ENCODE assay signal across 20 cellular contexts in genomic region chrX:9622128-9622527, GRCh38.
A peak's percentile ranks its signal among the peaks of the same experiment; 100 is the strongest.
DNase-seq lines count a peak whose midpoint lies in the region; ATAC-seq and TF ChIP-seq lines count a peak whose summit lies in the region.
"Had no signal": no experiment of that assay in that cellular context is flagged by ENCODE, and none has a peak within 500 bp of the region (broad histone marks: within the 10 kb centered on the region; RNA-seq: fewer than 3 reads in every experiment).

No MANE protein-coding gene starts in this region.

- POLR2A ChIA-PET in activated CD4-positive, alpha-beta T cell treated with anti-CD3 and anti-CD28 coated beads, Interleukin-2, amount 10 ng/mL, durations not matched to agents 7 days and 5 days (lab: Charles Lee) = no interaction called here

- H3K9me3 ChIP-seq in mammary epithelial cell (replicated peaks; ENCODE audit: insufficient read depth, low read length) = peaks cover 12% of the 10 kb centered on the region
- H3K9me3 ChIP-seq: HAP-1, MG63 had no signal

- no peaks in the 10 kb centered on the region for H3K27me3 Mint-ChIP-seq in activated CD4-positive, alpha-beta T cell treated with anti-CD3 and anti-CD28 coated beads, Interleukin-2, amount 10 ng/mL, durations not matched to agents 7 days and 5 days
- H3K27me3 Mint-ChIP-seq in activated naive CD4-positive, alpha-beta T cell treated with anti-CD3 and anti-CD28 coated beads, Interleukin-2, amount 50 U/mL, for 24 hours = no peaks in the 10 kb centered on the region
- H3K27me3 Mint-ChIP-seq in stimulated activated naive B cell treated with anti-CD40 and anti-IgM and Interleukin-4, amounts not matched to agents 10 μg/mL and 1 μg/mL and 100 μg/mL, for 72 hours = no peaks in the 10 kb centered on the region
- H3K27me3 Mint-ChIP-seq: CD4-positive, alpha-beta memory T cell had no signal

- BruUV-seq in mammary epithelial cell (replicated peaks; lab: Mats Ljungman, UMichigan) = no TSS peak

- WGBS in mammary epithelial cell (ENCODE audit: low coverage, missing lambda C conversion rate) = 78% methylated on average over 3 of the region's 3 CpGs

- in situ Hi-C loops in mammary epithelial cell (cut with MboI; ENCODE audit: low sequenced_read_pairs in 2 of 2) = no loop called here

- CTCF ChIA-PET in activated CD4-positive, alpha-beta T cell treated with anti-CD3 and anti-CD28 coated beads, Interleukin-2, amount 10 ng/mL, durations not matched to agents 7 days and 5 days (lab: Charles Lee) = no interaction called here
- CTCF ChIA-PET in mammary epithelial cell (lab: Charles Lee; ENCODE audit: low non-redundant PET) = no interaction called here

- no peak overlapping the region for H3K9ac ChIP-seq in mammary epithelial cell (ENCODE audit: insufficient read depth, low read length)

- peak; percentile 40 for DNase-seq in activated CD4-positive, alpha-beta T cell treated with anti-CD3 and anti-CD28 coated beads for 48 hours
- no peak for DNase-seq in activated CD4-positive, alpha-beta T cell treated with anti-CD3 and anti-CD28 coated beads, Interleukin-2, amount 10 ng/mL, durations not matched to agents 7 days and 5 days
- DNase-seq in activated naive CD4-positive, alpha-beta T cell (lab: John Stamatoyannopoulos, UW) = no peak
- peak in 1 of 2 donors; percentile 2 for DNase-seq in activated naive CD4-positive, alpha-beta T cell treated with anti-CD3 and anti-CD28 coated beads, Interleukin-2, amount 50 U/mL, for 72 hours (ENCODE audit: low spot score in 2 of 2)
- DNase-seq in stimulated activated naive B cell treated with anti-CD40 and anti-IgM and Interleukin-4, amounts not matched to agents 10 μg/mL and 1 μg/mL and 100 μg/mL, for 72 hours = no peak
- no peak for DNase-seq in mammary epithelial cell
- no peak for DNase-seq in DMS153 treated with DMSO at 0.1 percent for 48 hours (lab: John Stamatoyannopoulos, UW; ENCODE audit: unreplicated experiment)
- DNase-seq: Calu3; CD4-positive, alpha-beta memory T cell; IMR-90; Karpas-422; MG63; NCI-H1092; NCI-H146; NCI-H2081 treated with DMSO at 0.1 percent for 48 hours; NCI-H510A; NCI-H774; PC-3 had no signal

- no peak overlapping the region for H3K4me2 ChIP-seq in mammary epithelial cell (ENCODE audit: insufficient read depth, low read depth, low read length)

- H3K27ac Mint-ChIP-seq in activated CD4-positive, alpha-beta T cell treated with anti-CD3 and anti-CD28 coated beads, Interleukin-2, amount 10 ng/mL, durations not matched to agents 7 days and 5 days = no peak overlapping the region
- peak overlapping the region; percentile 5 for H3K27ac Mint-ChIP-seq in activated naive CD4-positive, alpha-beta T cell treated with anti-CD3 and anti-CD28 coated beads, Interleukin-2, amount 50 U/mL, for 24 hours
- no peak overlapping the region for H3K27ac Mint-ChIP-seq in activated naive CD4-positive, alpha-beta T cell treated with anti-CD3 and anti-CD28 coated beads, Interleukin-2, amount 50 U/mL, for 72 hours
- H3K27ac Mint-ChIP-seq in stimulated activated naive B cell treated with anti-CD40 and anti-IgM and Interleukin-4, amounts not matched to agents 10 μg/mL and 1 μg/mL and 100 μg/mL, for 72 hours = peak overlapping the region; percentile 11

- no peak for TF ChIP-seq CTCF in mammary epithelial cell (conservative IDR thresholded peaks at IDR 0.05 in 1 of 2, IDR thresholded peaks at IDR 0.05 in 1 of 2; ENCODE audit: extremely low read depth in 1 of 2, insufficient read depth in 1 of 2, low read depth in 1 of 2, low read length in 2 of 2)

- peaks cover 18% of the 10 kb centered on the region for H3K4me1 Mint-ChIP-seq in activated CD4-positive, alpha-beta T cell treated with anti-CD3 and anti-CD28 coated beads, Interleukin-2, amount 10 ng/mL, durations not matched to agents 7 days and 5 days
- peaks cover 72% of the 10 kb centered on the region for H3K4me1 Mint-ChIP-seq in activated naive CD4-positive, alpha-beta T cell treated with anti-CD3 and anti-CD28 coated beads, Interleukin-2, amount 50 U/mL, for 24 hours
- peaks cover 4 to 34% of the 10 kb centered on the region in 2 donors for H3K4me1 Mint-ChIP-seq in stimulated activated naive B cell treated with anti-CD40 and anti-IgM and Interleukin-4, amounts not matched to agents 10 μg/mL and 1 μg/mL and 100 μg/mL, for 72 hours

- H3K4me1 ChIP-seq in mammary epithelial cell (ENCODE audit: insufficient read depth, low read length) = no peaks in the 10 kb centered on the region

- dilution Hi-C loops in mammary epithelial cell (cut with HindIII; ENCODE audit: low sequenced_read_pairs) = no loop called here

- H3K4me3 ChIP-seq in mammary epithelial cell (replicated peaks in 1 of 3; ENCODE audit: insufficient read depth in 1 of 3, low read depth in 2 of 3, low read length in 3 of 3) = no peak overlapping the region
- H3K4me3 ChIP-seq: HAP-1, MG63 had no signal

- no peak overlapping the region for H3K4me3 Mint-ChIP-seq in activated CD4-positive, alpha-beta T cell treated with anti-CD3 and anti-CD28 coated beads, Interleukin-2, amount 10 ng/mL, durations not matched to agents 7 days and 5 days
- no peak overlapping the region for H3K4me3 Mint-ChIP-seq in activated naive CD4-positive, alpha-beta T cell treated with anti-CD3 and anti-CD28 coated beads, Interleukin-2, amount 50 U/mL, for 24 hours
- no peak overlapping the region for H3K4me3 Mint-ChIP-seq in stimulated activated naive B cell treated with anti-CD40 and anti-IgM and Interleukin-4, amounts not matched to agents 10 μg/mL and 1 μg/mL and 100 μg/mL, for 72 hours

- no peaks in the 10 kb centered on the region for H3K9me3 Mint-ChIP-seq in activated CD4-positive, alpha-beta T cell treated with anti-CD3 and anti-CD28 coated beads, Interleukin-2, amount 10 ng/mL, durations not matched to agents 7 days and 5 days
- H3K9me3 Mint-ChIP-seq in activated naive CD4-positive, alpha-beta T cell treated with anti-CD3 and anti-CD28 coated beads, Interleukin-2, amount 50 U/mL, for 24 hours = no peaks in the 10 kb centered on the region
- no peaks in the 10 kb centered on the region for H3K9me3 Mint-ChIP-seq in activated naive CD4-positive, alpha-beta T cell treated with anti-CD3 and anti-CD28 coated beads, Interleukin-2, amount 50 U/mL, for 72 hours
- H3K9me3 Mint-ChIP-seq in stimulated activated naive B cell treated with anti-CD40 and anti-IgM and Interleukin-4, amounts not matched to agents 10 μg/mL and 1 μg/mL and 100 μg/mL, for 72 hours = no peaks in the 10 kb centered on the region

- H4K20me1 ChIP-seq in mammary epithelial cell (ENCODE audit: insufficient read depth, low read length) = no peaks in the 10 kb centered on the region

- intact Hi-C loops in mammary epithelial cell (cut with micrococcal nuclease) = no loop called here

- H3K27me3 ChIP-seq in mammary epithelial cell (ENCODE audit: insufficient read depth, low read length) = no peaks in the 10 kb centered on the region
- H3K27me3 ChIP-seq: MG63 had no signal

- no peak overlapping the region for H3K27ac ChIP-seq in mammary epithelial cell (ENCODE audit: insufficient read depth, low read depth, low read length)

- H3K79me2 ChIP-seq in mammary epithelial cell (ENCODE audit: insufficient read depth, low read length) = no peaks in the 10 kb centered on the region

- no peaks in the 10 kb centered on the region for H3K36me3 Mint-ChIP-seq in activated CD4-positive, alpha-beta T cell treated with anti-CD3 and anti-CD28 coated beads, Interleukin-2, amount 10 ng/mL, durations not matched to agents 7 days and 5 days (ENCODE audit: low read depth)
- H3K36me3 Mint-ChIP-seq in activated naive CD4-positive, alpha-beta T cell treated with anti-CD3 and anti-CD28 coated beads, Interleukin-2, amount 50 U/mL, for 24 hours = peaks cover 6% of the 10 kb centered on the region
- no peaks in the 10 kb centered on the region for H3K36me3 Mint-ChIP-seq in activated naive CD4-positive, alpha-beta T cell treated with anti-CD3 and anti-CD28 coated beads, Interleukin-2, amount 50 U/mL, for 72 hours
- H3K36me3 Mint-ChIP-seq in stimulated activated naive B cell treated with anti-CD40 and anti-IgM and Interleukin-4, amounts not matched to agents 10 μg/mL and 1 μg/mL and 100 μg/mL, for 72 hours = peaks cover 14 to 15% of the 10 kb centered on the region in 2 donors

- ATAC-seq in activated naive CD4-positive, alpha-beta T cell treated with anti-CD3 and anti-CD28 coated beads, Interleukin-2, amount 50 U/mL, for 72 hours = peak; percentile 69 to 81
- ATAC-seq in stimulated activated naive B cell treated with anti-CD40 and anti-IgM and Interleukin-4, amounts not matched to agents 10 μg/mL and 1 μg/mL and 100 μg/mL, for 72 hours (replicated peaks) = no peak
- ATAC-seq: PC-3 had no signal

- H2AFZ ChIP-seq in mammary epithelial cell (ENCODE audit: low read depth, low read length) = no peak overlapping the region

- no peaks in the 10 kb centered on the region for H3K36me3 ChIP-seq in mammary epithelial cell (ENCODE audit: insufficient read depth, low read length)
- H3K36me3 ChIP-seq: HAP-1, MG63 had no signal

Comparison
In these comparisons a context has a peak if more than half of its experiments do, and no peak if none do; other contexts are left out.
1. H3K27ac Mint-ChIP-seq: peak in activated naive CD4-positive, alpha-beta T cell treated with anti-CD3 and anti-CD28 coated beads, Interleukin-2, amount 50 U/mL, for 24 hours (single experiment) and stimulated activated naive B cell treated with anti-CD40 and anti-IgM and Interleukin-4, amounts not matched to agents 10 μg/mL and 1 μg/mL and 100 μg/mL, for 72 hours (single experiment); none in activated CD4-positive, alpha-beta T cell treated with anti-CD3 and anti-CD28 coated beads, Interleukin-2, amount 10 ng/mL, durations not matched to agents 7 days and 5 days (single experiment) and activated naive CD4-positive, alpha-beta T cell treated with anti-CD3 and anti-CD28 coated beads, Interleukin-2, amount 50 U/mL, for 72 hours (0 of 2).
2. ATAC-seq: peak in activated naive CD4-positive, alpha-beta T cell treated with anti-CD3 and anti-CD28 coated beads, Interleukin-2, amount 50 U/mL, for 72 hours (2 of 2); none in stimulated activated naive B cell treated with anti-CD40 and anti-IgM and Interleukin-4, amounts not matched to agents 10 μg/mL and 1 μg/mL and 100 μg/mL, for 72 hours (0 of 2).